ENCODE assay signal across 20 cellular contexts in genomic region chr19:5211217-5211822, GRCh38.
"Had no signal": no experiment of that assay in that cellular context is flagged by ENCODE, and none has a peak within 500 bp of the region (broad histone marks: within the 10 kb centered on the region; RNA-seq: fewer than 3 reads in every experiment).

No MANE protein-coding gene starts in this region.

- H3K4me3 ChIP-seq: SJSA1, SK-N-MC had no signal

- H3K27me3 Mint-ChIP-seq: IgD-negative memory B cell had no signal

- H3K27me3 ChIP-seq: SJSA1 had no signal

- H3K4me1 ChIP-seq: SJSA1 had no signal

- DNase-seq: KBM-7, MV-4-11, NCI-H1048, NCI-H1105, NCI-H1417, NCI-H1436 treated with DMSO at 0.1 percent for 48 hours, NCI-H1694, NCI-H187 treated with DMSO at 0.1 percent for 48 hours, NCI-H2029 treated with DMSO at 0.1 percent for 48 hours, NCI-H2171 treated with DMSO at 0.1 percent for 48 hours, NCI-H524, NCI-H526 treated with DMSO at 0.1 percent for 48 hours, NCI-H748 treated with DMSO at 0.1 percent for 48 hours, Right ventricle myocardium superior, RPMI8226, SIG-M5 had no signal

- FAIRE-seq: RCC 7860 had no signal

- H3K27ac ChIP-seq: SJSA1, SK-N-MC had no signal

- H3K4me3 Mint-ChIP-seq: IgD-negative memory B cell had no signal
